9 cellular contexts compared by ENCODE assay signal in the genomic region with DNA sequence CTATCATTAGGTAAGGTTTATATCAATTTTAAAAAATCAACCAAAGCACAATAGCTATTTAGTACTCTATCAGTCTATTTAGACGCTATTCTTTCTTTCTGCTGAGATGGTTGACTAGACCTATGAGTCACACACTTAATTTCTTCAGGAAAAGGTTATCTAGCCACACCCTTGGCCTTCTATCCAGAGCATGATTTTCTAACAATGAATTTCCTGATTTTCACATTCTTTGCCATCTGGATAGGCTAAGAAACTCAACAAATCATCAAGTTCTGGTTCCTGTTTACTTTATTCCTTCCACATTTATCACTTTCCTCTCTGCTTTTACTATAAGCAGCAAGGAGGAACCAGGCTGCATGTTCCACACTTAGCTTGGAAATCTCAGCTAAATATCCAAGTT. TPM values are rescaled to one million over a fixed set of nuclear protein-coding genes. Genes with fewer than 3 reads are reported as not detected.
A peak's percentile ranks its signal among the peaks of the same experiment; 100 is the strongest.
DNase-seq lines count a peak whose midpoint lies in the region; ATAC-seq and TF ChIP-seq lines count a peak whose summit lies in the region.
"Had no signal": no experiment of that assay in that cellular context is flagged by ENCODE, and none has a peak within 500 bp of the region (broad histone marks: within the 10 kb centered on the region; RNA-seq: fewer than 3 reads in every experiment).

No MANE protein-coding gene starts in this region.

- 20 to 34% methylated on average over 1 of the region's 1 CpG for WGBS in transverse colon (ENCODE audit: low coverage in 1 of 2), 2 donors

- H3K27ac Mint-ChIP-seq in HFFc6 = peak overlapping the region; percentile 10
- H3K27ac Mint-ChIP-seq in activated T-helper 1 cell treated with anti-CD3 and anti-CD28 coated beads, Interleukin-12 subunit alpha, Interleukin-12 subunit beta, Interleukin-2, Interleukin-4 antibody, amounts not matched to agents 30 ng/mL and 10 ng/mL and 1 ng/mL, durations not matched to agents 14 hours and 24 hours and 36 hours = no peak overlapping the region

- intact Hi-C loops in left ventricle myocardium superior (cut with micrococcal nuclease) (loop anchor here (2.0 kb wide), 1 partner anchor 41 kb away; no protein-coding TSS in a partner anchor), transverse colon (cut with DNase I; ENCODE audit: low total_unique reads) (no loop called here)
- intact Hi-C loops in activated T-helper 1 cell treated with anti-CD3 and anti-CD28 coated beads, Interleukin-12 subunit alpha, Interleukin-12 subunit beta, Interleukin-2, Interleukin-4 antibody, amounts not matched to agents 30 ng/mL and 10 ng/mL and 1 ng/mL, durations not matched to agents 14 hours and 24 hours and 36 hours (cut with micrococcal nuclease) = no loop called here

- in situ Hi-C loops in transverse colon (cut with MboI; ENCODE audit: low pct_ligation_motif_present in 1 of 4, low pct_unique_long_range_greater_than_20kb in 1 of 4, low sequenced_read_pairs in 3 of 4) = no loop called here

- H3K27me3 Mint-ChIP-seq in HFFc6 (ENCODE audit: insufficient read depth) = no peaks in the 10 kb centered on the region; the same call in 1 of the 2 replicates
- H3K27me3 Mint-ChIP-seq in activated T-helper 1 cell treated with anti-CD3 and anti-CD28 coated beads, Interleukin-12 subunit alpha, Interleukin-12 subunit beta, Interleukin-2, Interleukin-4 antibody, amounts not matched to agents 30 ng/mL and 10 ng/mL and 1 ng/mL, durations not matched to agents 14 hours and 24 hours and 36 hours (ENCODE audit: insufficient read depth) = peaks cover 2% of the 10 kb centered on the region

- ATAC-seq in left ventricle myocardium superior = peak; percentile 78
- no peak for ATAC-seq in GM21717 (IDR thresholded peaks at IDR 0.05; ENCODE audit: unreplicated experiment)

- peak; percentile 31 for DNase-seq in HFFc6
- peak; percentile 89 for DNase-seq in amniotic epithelial cell (ENCODE audit: low read depth)
- no peak for DNase-seq in left ventricle myocardium superior
- DNase-seq in transverse colon = no peak
- no peak for DNase-seq in T-helper 9 cell
- DNase-seq in activated T-helper 1 cell treated with anti-CD3 and anti-CD28 coated beads, Interleukin-12 subunit alpha, Interleukin-12 subunit beta, Interleukin-2, Interleukin-4 antibody, amounts not matched to agents 30 ng/mL and 10 ng/mL and 1 ng/mL, durations not matched to agents 14 hours and 24 hours and 36 hours (ENCODE audit: low spot score) = no peak
- DNase-seq in NCI-H2029 (lab: John Stamatoyannopoulos, UW) = no peak
- DNase-seq: NCI-H446 treated with DMSO at 0.1 percent for 48 hours had no signal

- H3K4me1 ChIP-seq in transverse colon = peaks cover 0 to 21% (median 7%) of the 10 kb centered on the region in 4 donors

- TF ChIP-seq EP300 in transverse colon (IDR thresholded peaks at IDR 0.05; ENCODE audit: low read depth) = no peak

- no peaks in the 10 kb centered on the region for H3K9me3 Mint-ChIP-seq in HFFc6
- no peaks in the 10 kb centered on the region for H3K9me3 Mint-ChIP-seq in activated T-helper 1 cell treated with anti-CD3 and anti-CD28 coated beads, Interleukin-12 subunit alpha, Interleukin-12 subunit beta, Interleukin-2, Interleukin-4 antibody, amounts not matched to agents 30 ng/mL and 10 ng/mL and 1 ng/mL, durations not matched to agents 14 hours and 24 hours and 36 hours

- H3K4me3 Mint-ChIP-seq in HFFc6 = peak overlapping the region; percentile 1; the same call in 1 of the 2 replicates
- H3K4me3 Mint-ChIP-seq in activated T-helper 1 cell treated with anti-CD3 and anti-CD28 coated beads, Interleukin-12 subunit alpha, Interleukin-12 subunit beta, Interleukin-2, Interleukin-4 antibody, amounts not matched to agents 30 ng/mL and 10 ng/mL and 1 ng/mL, durations not matched to agents 14 hours and 24 hours and 36 hours = no peak overlapping the region

- peak overlapping the region; percentile 24 to 55 (median 44) for H3K27ac ChIP-seq in transverse colon

- TF ChIP-seq CTCF in HFFc6 (IDR thresholded peaks at IDR 0.05) = no peak
- TF ChIP-seq CTCF in transverse colon (IDR thresholded peaks at IDR 0.05) = no peak

- H3K27me3 ChIP-seq in transverse colon = no peaks in the 10 kb centered on the region

- H3K36me3 ChIP-seq in transverse colon = no peaks in the 10 kb centered on the region

- no peak for TF ChIP-seq POLR2A in transverse colon (IDR thresholded peaks at IDR 0.05)

- H3K36me3 Mint-ChIP-seq in HFFc6 (ENCODE audit: low read depth) = no peaks in the 10 kb centered on the region
- no peaks in the 10 kb centered on the region for H3K36me3 Mint-ChIP-seq in activated T-helper 1 cell treated with anti-CD3 and anti-CD28 coated beads, Interleukin-12 subunit alpha, Interleukin-12 subunit beta, Interleukin-2, Interleukin-4 antibody, amounts not matched to agents 30 ng/mL and 10 ng/mL and 1 ng/mL, durations not matched to agents 14 hours and 24 hours and 36 hours (ENCODE audit: low read depth)

- H3K4me1 Mint-ChIP-seq in HFFc6 (ENCODE audit: low read depth) = peaks cover 18% of the 10 kb centered on the region
- no peaks in the 10 kb centered on the region for H3K4me1 Mint-ChIP-seq in activated T-helper 1 cell treated with anti-CD3 and anti-CD28 coated beads, Interleukin-12 subunit alpha, Interleukin-12 subunit beta, Interleukin-2, Interleukin-4 antibody, amounts not matched to agents 30 ng/mL and 10 ng/mL and 1 ng/mL, durations not matched to agents 14 hours and 24 hours and 36 hours (ENCODE audit: low read depth)

- no peaks in the 10 kb centered on the region for H3K9me3 ChIP-seq in transverse colon

- H3K4me3 ChIP-seq in transverse colon = no peak overlapping the region

RNA-seq across cellular contexts. Expression of a gene that starts 8.1 kb away (rescaled TPM):
- total RNA-seq in HFFc6 (2021; fragmentation: NEBNext Ultra II Directional; extraction: Animal tissue kit (Norgen Biotek cat#: 25700)) = not detected
- total RNA-seq in left ventricle myocardium superior = not detected
- total RNA-seq in transverse colon = not detected
- total RNA-seq in activated T-helper 1 cell treated with anti-CD3 and anti-CD28 coated beads, Interleukin-12 subunit alpha, Interleukin-12 subunit beta, Interleukin-2, Interleukin-4 antibody, amounts not matched to agents 30 ng/mL and 10 ng/mL and 1 ng/mL, durations not matched to agents 14 hours and 24 hours and 36 hours = not detected in 2 replicates

Comparison
In these comparisons a context has a peak if more than half of its experiments do, and no peak if none do; other contexts are left out.
1. DNase-seq: peak in HFFc6 (single experiment) and amniotic epithelial cell (single experiment); none in left ventricle myocardium superior (single experiment), transverse colon (single experiment), T-helper 9 cell (single experiment), activated T-helper 1 cell treated with anti-CD3 and anti-CD28 coated beads, Interleukin-12 subunit alpha, Interleukin-12 subunit beta, Interleukin-2, Interleukin-4 antibody, amounts not matched to agents 30 ng/mL and 10 ng/mL and 1 ng/mL, durations not matched to agents 14 hours and 24 hours and 36 hours (single experiment) and NCI-H2029 (single experiment).